ENCODE assay signal across 13 cellular contexts in genomic region chr10:118290471-118290995, GRCh38.
"Had no signal": no experiment of that assay in that cellular context is flagged by ENCODE, and none has a peak within 500 bp of the region (broad histone marks: within the 10 kb centered on the region; RNA-seq: fewer than 3 reads in every experiment).

No MANE protein-coding gene starts in this region.

- H3K4me1 ChIP-seq: esophagus squamous epithelium, pancreas had no signal

- H3K4me3 ChIP-seq: esophagus squamous epithelium, mucosa of descending colon, neural progenitor cell, pancreas had no signal

- H2AFZ ChIP-seq: neural progenitor cell had no signal

- H3K9me3 ChIP-seq: esophagus squamous epithelium, mucosa of descending colon, pancreas had no signal

- H3K36me3 ChIP-seq: esophagus squamous epithelium, neural progenitor cell, pancreas had no signal

- DNase-seq: esophagus squamous epithelium; foreskin fibroblast; immature natural killer cell; kidney; mucosa of descending colon; nucleus accumbens; pancreas; right cardiac atrium; small intestine; stimulated activated CD4-positive, alpha-beta T cell treated with anti-CD3 and anti-CD28 coated beads, Interleukin-2, amount 100 ng/mL, for 48 hours; stimulated activated naive CD4-positive, alpha-beta T cell treated with Interleukin-2 at 50 U/mL for 16 hours; trophoblast cell had no signal

- H3K27ac ChIP-seq: esophagus squamous epithelium, neural progenitor cell, pancreas had no signal

- H3K27me3 ChIP-seq: neural progenitor cell had no signal

- H3K9ac ChIP-seq: neural progenitor cell had no signal

- H3K4me2 ChIP-seq: neural progenitor cell had no signal
